13 cellular contexts compared by ENCODE assay signal in genomic region chr5:75156585-75156984, GRCh38.
DNase-seq lines count a peak whose midpoint lies in the region; ATAC-seq and TF ChIP-seq lines count a peak whose summit lies in the region.
"Had no signal": no experiment of that assay in that cellular context is flagged by ENCODE, and none has a peak within 500 bp of the region (broad histone marks: within the 10 kb centered on the region; RNA-seq: fewer than 3 reads in every experiment).

No MANE protein-coding gene starts in this region.

- H3K27me3 Mint-ChIP-seq in chondrocyte (ENCODE audit: low read depth), result no peaks in the 10 kb centered on the region
- H3K27me3 Mint-ChIP-seq in neural crest cell (ENCODE audit: low read depth), result no peaks in the 10 kb centered on the region

- H3K4me3 Mint-ChIP-seq in chondrocyte (ENCODE audit: unreplicated experiment) (no peak overlapping the region), neural crest cell (no peak overlapping the region)

- H3K27ac Mint-ChIP-seq in chondrocyte (ENCODE audit: unreplicated experiment), result no peak overlapping the region
- no peak overlapping the region for H3K27ac Mint-ChIP-seq in neural crest cell (ENCODE audit: unreplicated experiment)

- DNase-seq in DMS 273 (lab: John Stamatoyannopoulos, UW; ENCODE audit: unreplicated experiment) (peak; percentile 6), DMS 273 treated with DMSO at 0.1 percent for 48 hours (lab: John Stamatoyannopoulos, UW) (no peak), NAMALWA (ENCODE audit: low spot score) (peak; percentile 4), chondrocyte (ENCODE audit: low spot score) (no peak), neural crest cell (ENCODE audit: low read depth, low spot score) (no peak), NCI-H526 treated with DMSO at 0.1 percent for 48 hours (lab: John Stamatoyannopoulos, UW) (no peak), NCI-H774 (lab: John Stamatoyannopoulos, UW) (no peak)
- DNase-seq: activated T-cell treated with anti-CD3 and anti-CD28 coated beads for 4 hours, dorsolateral prefrontal cortex, glutamatergic neuron, NCI-H446, tibial artery had no signal

- H3K4me1 Mint-ChIP-seq in chondrocyte (ENCODE audit: low read depth) (no peaks in the 10 kb centered on the region), neural crest cell (no peaks in the 10 kb centered on the region)

- no peak for ATAC-seq in GM18517 (IDR thresholded peaks at IDR 0.05; ENCODE audit: unreplicated experiment)

- peaks cover 33% of the 10 kb centered on the region for H3K9me3 Mint-ChIP-seq in chondrocyte (ENCODE audit: low read depth)
- H3K9me3 Mint-ChIP-seq in neural crest cell, result peaks cover 3% of the 10 kb centered on the region

- TF ChIP-seq CTCF in chondrocyte (IDR thresholded peaks at IDR 0.05) (peak; percentile 33), neural crest cell (conservative IDR thresholded peaks at IDR 0.05) (peak; percentile 29)

- H3K36me3 Mint-ChIP-seq in chondrocyte (ENCODE audit: low read depth) (peaks cover 10% of the 10 kb centered on the region), neural crest cell (ENCODE audit: low read depth) (peaks cover 8% of the 10 kb centered on the region)

Comparison
In these comparisons a context has a peak if more than half of its experiments do, and no peak if none do; other contexts are left out.
1. DNase-seq: peak in DMS 273 (single experiment) and NAMALWA (single experiment); none in DMS 273 treated with DMSO at 0.1 percent for 48 hours (single experiment), chondrocyte (single experiment), neural crest cell (single experiment), NCI-H526 treated with DMSO at 0.1 percent for 48 hours (single experiment) and NCI-H774 (single experiment).